9 cellular contexts compared by ENCODE assay signal in the genomic region with DNA sequence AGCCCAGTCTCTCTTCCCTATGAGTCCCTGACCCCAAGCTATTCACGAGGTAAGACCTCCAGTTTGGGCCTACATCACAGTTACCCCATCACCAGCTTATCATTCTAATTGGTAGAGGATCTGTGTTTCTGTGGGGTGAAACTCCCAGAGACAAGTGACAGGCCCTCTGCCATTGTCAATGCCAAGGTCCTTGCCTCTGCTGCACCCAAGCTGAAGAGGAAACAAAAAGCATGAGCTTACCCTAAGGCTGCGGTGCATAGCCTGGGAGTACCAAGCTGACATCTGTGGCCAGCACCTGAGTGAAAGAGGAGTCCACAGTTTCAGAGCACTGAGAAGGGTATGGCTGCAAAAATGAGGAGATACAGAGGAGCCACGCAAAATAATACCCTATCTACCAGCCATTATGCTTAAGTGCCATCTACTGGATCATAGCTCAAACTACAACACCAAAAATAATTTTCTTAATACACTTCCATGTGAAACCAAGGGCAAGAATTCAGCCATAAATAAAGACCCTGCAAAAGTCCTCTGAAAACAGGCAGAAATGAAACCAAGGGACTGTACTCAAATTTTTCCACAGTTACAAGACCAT.
DNase-seq lines count a peak whose midpoint lies in the region; ATAC-seq and TF ChIP-seq lines count a peak whose summit lies in the region.
"Had no signal": no experiment of that assay in that cellular context is flagged by ENCODE, and none has a peak within 500 bp of the region (broad histone marks: within the 10 kb centered on the region; RNA-seq: fewer than 3 reads in every experiment).

No MANE protein-coding gene starts in this region.

- ATAC-seq in DND-41 (ENCODE audit: insufficient read depth, low read depth) = peak; percentile 56
- ATAC-seq in HG02885 (IDR thresholded peaks at IDR 0.05; ENCODE audit: poor library complexity, unreplicated experiment) = peak; percentile 69
- no peak for ATAC-seq in HG03378 (IDR thresholded peaks at IDR 0.05; ENCODE audit: unreplicated experiment)
- no peak for ATAC-seq in HG03095 (IDR thresholded peaks at IDR 0.05; ENCODE audit: unreplicated experiment)
- ATAC-seq in stimulated activated naive CD8-positive, alpha-beta T cell treated with anti-CD3 and anti-CD28 coated beads, Interleukin-15, Interleukin-2, amounts not matched to agents 100 U/mL and 50 U/mL, for 24 hours = no peak
- ATAC-seq in HG03108 (IDR thresholded peaks at IDR 0.05; ENCODE audit: unreplicated experiment) = no peak

- no peaks in the 10 kb centered on the region for H3K36me3 ChIP-seq in DND-41 (ENCODE audit: insufficient read depth, low read length)

- no peaks in the 10 kb centered on the region for H3K4me1 ChIP-seq in DND-41 (ENCODE audit: insufficient read depth, low read length)

- no peaks in the 10 kb centered on the region for H4K20me1 ChIP-seq in DND-41 (ENCODE audit: insufficient read depth, low read length)

- no peaks in the 10 kb centered on the region for H3K27me3 ChIP-seq in DND-41 (ENCODE audit: insufficient read depth, low read length, poor library complexity)

- DNase-seq in DND-41 (no peak), NOMO-1 treated with DMSO at 0.1 percent for 48 hours (lab: John Stamatoyannopoulos, UW; ENCODE audit: unreplicated experiment) (peak; percentile 32), iris pigment epithelial cell (ENCODE audit: low read depth) (peak; percentile 4)
- DNase-seq in stimulated activated naive CD8-positive, alpha-beta T cell treated with anti-CD3 and anti-CD28 coated beads, Interleukin-15, Interleukin-2, amounts not matched to agents 100 U/mL and 50 U/mL, for 24 hours = no peak
- DNase-seq: activated naive CD8-positive, alpha-beta T cell treated with anti-CD3 and anti-CD28 coated beads, Interleukin-2, amount 10 ng/mL, durations not matched to agents 7 days and 5 days had no signal

- TF ChIP-seq CTCF in DND-41 (IDR thresholded peaks at IDR 0.05; ENCODE audit: borderline replicate concordance, extremely low read depth, low read length, poor library complexity, severe bottlenecking) = peak; percentile 62

- H3K79me2 ChIP-seq in DND-41 (ENCODE audit: insufficient read depth, low read length) = no peaks in the 10 kb centered on the region

- H3K4me3 ChIP-seq in DND-41 (ENCODE audit: low read depth in 1 of 2, low read length in 2 of 2) = no peak overlapping the region

- H3K4me2 ChIP-seq in DND-41 (ENCODE audit: insufficient read depth, low read length) = no peak overlapping the region

- no peak overlapping the region for H3K27ac ChIP-seq in DND-41 (ENCODE audit: low read length)

- no peak overlapping the region for H2AFZ ChIP-seq in DND-41 (ENCODE audit: low read depth, low read length)

- H3K9ac ChIP-seq in DND-41 (ENCODE audit: low read depth, low read length) = no peak overlapping the region

- H3K9me3 ChIP-seq in DND-41 (ENCODE audit: insufficient read depth, low read length, severe bottlenecking) = no peaks in the 10 kb centered on the region

Comparison
In these comparisons a context has a peak if more than half of its experiments do, and no peak if none do; other contexts are left out.
1. ATAC-seq: peak in DND-41 (single experiment) and HG02885 (single experiment); none in HG03378 (single experiment), HG03095 (single experiment), stimulated activated naive CD8-positive, alpha-beta T cell treated with anti-CD3 and anti-CD28 coated beads, Interleukin-15, Interleukin-2, amounts not matched to agents 100 U/mL and 50 U/mL, for 24 hours (single experiment) and HG03108 (single experiment).
2. DNase-seq: peak in NOMO-1 treated with DMSO at 0.1 percent for 48 hours (single experiment) and iris pigment epithelial cell (single experiment); none in DND-41 (single experiment) and stimulated activated naive CD8-positive, alpha-beta T cell treated with anti-CD3 and anti-CD28 coated beads, Interleukin-15, Interleukin-2, amounts not matched to agents 100 U/mL and 50 U/mL, for 24 hours (single experiment).